ENCODE assay signal across 10 cellular contexts in genomic region chr11:2208691-2209369, GRCh38. TPM values are rescaled to one million over a fixed set of nuclear protein-coding genes. Genes with fewer than 3 reads are reported as not detected.
DNase-seq lines count a peak whose midpoint lies in the region; ATAC-seq and TF ChIP-seq lines count a peak whose summit lies in the region.
"Had no signal": no experiment of that assay in that cellular context is flagged by ENCODE, and none has a peak within 500 bp of the region (broad histone marks: within the 10 kb centered on the region; RNA-seq: fewer than 3 reads in every experiment).

No MANE protein-coding gene starts in this region.

- no peaks in the 10 kb centered on the region for H3K36me3 ChIP-seq in WERI-Rb-1
- no peaks in the 10 kb centered on the region for H3K36me3 ChIP-seq in hepatocyte (replicated peaks; ENCODE audit: insufficient read depth, low read depth)
- H3K36me3 ChIP-seq: HAP-1, tibial nerve had no signal

- H3K27me3 Mint-ChIP-seq in activated CD4-positive, alpha-beta T cell treated with anti-CD3 and anti-CD28 coated beads, Interleukin-2, amount 10 ng/mL, durations not matched to agents 7 days and 5 days, result no peaks in the 10 kb centered on the region

- H3K9me3 ChIP-seq in WERI-Rb-1 (ENCODE audit: severe bottlenecking), result no peaks in the 10 kb centered on the region
- H3K9me3 ChIP-seq in hepatocyte (ENCODE audit: low read depth), result no peaks in the 10 kb centered on the region
- H3K9me3 ChIP-seq: HAP-1 had no signal

- no peak overlapping the region for H3K4me3 ChIP-seq in WERI-Rb-1 (ENCODE audit: low read depth, low read length)
- no peak overlapping the region for H3K4me3 ChIP-seq in hepatocyte
- H3K4me3 ChIP-seq: HAP-1, tibial nerve had no signal

- CTCF ChIA-PET in activated CD4-positive, alpha-beta T cell treated with anti-CD3 and anti-CD28 coated beads, Interleukin-2, amount 10 ng/mL, durations not matched to agents 7 days and 5 days (lab: Charles Lee), result interaction anchor here (0.7 to 1.4 kb wide), 3 partner anchors 61 to 212 kb away, joined by 3 read pairs; no protein-coding TSS in a partner anchor

- POLR2A ChIA-PET in activated CD4-positive, alpha-beta T cell treated with anti-CD3 and anti-CD28 coated beads, Interleukin-2, amount 10 ng/mL, durations not matched to agents 7 days and 5 days (lab: Charles Lee), result no interaction called here

- H3K9me3 Mint-ChIP-seq in activated CD4-positive, alpha-beta T cell treated with anti-CD3 and anti-CD28 coated beads, Interleukin-2, amount 10 ng/mL, durations not matched to agents 7 days and 5 days, result no peaks in the 10 kb centered on the region

- H3K4me1 Mint-ChIP-seq in activated CD4-positive, alpha-beta T cell treated with anti-CD3 and anti-CD28 coated beads, Interleukin-2, amount 10 ng/mL, durations not matched to agents 7 days and 5 days, result peaks cover 10% of the 10 kb centered on the region

- no peak overlapping the region for H3K4me2 ChIP-seq in hepatocyte

- no peak for ATAC-seq in stimulated activated naive CD8-positive, alpha-beta T cell treated with anti-CD3 and anti-CD28 coated beads, Interleukin-15, Interleukin-2, amounts not matched to agents 100 U/mL and 50 U/mL, for 24 hours
- ATAC-seq in HG03469 (IDR thresholded peaks at IDR 0.05; ENCODE audit: unreplicated experiment) (no peak), GM19328 (IDR thresholded peaks at IDR 0.05; ENCODE audit: unreplicated experiment) (no peak)

- H3K4me3 Mint-ChIP-seq in activated CD4-positive, alpha-beta T cell treated with anti-CD3 and anti-CD28 coated beads, Interleukin-2, amount 10 ng/mL, durations not matched to agents 7 days and 5 days, result no peak overlapping the region

- H3K36me3 Mint-ChIP-seq in activated CD4-positive, alpha-beta T cell treated with anti-CD3 and anti-CD28 coated beads, Interleukin-2, amount 10 ng/mL, durations not matched to agents 7 days and 5 days (ENCODE audit: low read depth), result no peaks in the 10 kb centered on the region

- H2AFZ ChIP-seq in hepatocyte, result no peak overlapping the region

- H3K27ac Mint-ChIP-seq in activated CD4-positive, alpha-beta T cell treated with anti-CD3 and anti-CD28 coated beads, Interleukin-2, amount 10 ng/mL, durations not matched to agents 7 days and 5 days, result no peak overlapping the region

- peak; percentile 4 for DNase-seq in activated CD4-positive, alpha-beta T cell treated with anti-CD3 and anti-CD28 coated beads, Interleukin-2, amount 10 ng/mL, durations not matched to agents 7 days and 5 days
- DNase-seq in activated CD4-positive, alpha-beta T cell treated with anti-CD3 and anti-CD28 coated beads, Interleukin-2, amount 50 U/mL, for 1 hour, result no peak
- DNase-seq in WERI-Rb-1 (no peak), hepatocyte (ENCODE audit: low spot score) (no peak), T1000 (lab: John Stamatoyannopoulos, UW) (no peak)
- peak; percentile 2 for DNase-seq in stimulated activated naive CD8-positive, alpha-beta T cell treated with anti-CD3 and anti-CD28 coated beads, Interleukin-15, Interleukin-2, amounts not matched to agents 100 U/mL and 50 U/mL, for 24 hours

- H4K20me1 ChIP-seq in hepatocyte (ENCODE audit: insufficient read depth, poor library complexity, severe bottlenecking), result no peaks in the 10 kb centered on the region

- no peak overlapping the region for H3K27ac ChIP-seq in WERI-Rb-1
- H3K27ac ChIP-seq in hepatocyte, result no peak overlapping the region
- H3K27ac ChIP-seq: tibial nerve had no signal

- peak; percentile 46 for TF ChIP-seq CTCF in WERI-Rb-1 (IDR thresholded peaks at IDR 0.05; ENCODE audit: low read depth, low read length)
- TF ChIP-seq CTCF in hepatocyte (IDR thresholded peaks at IDR 0.05; ENCODE audit: poor library complexity), result peak; percentile 18

- H3K4me1 ChIP-seq in hepatocyte (ENCODE audit: insufficient read depth), result peaks cover 34% of the 10 kb centered on the region
- H3K4me1 ChIP-seq: HAP-1, tibial nerve had no signal

- 96% methylated on average over 24 of the region's 24 CpGs for WGBS in hepatocyte (ENCODE audit: low lambda C conversion rate, missing lambda C conversion rate)

- H3K79me2 ChIP-seq in hepatocyte, result no peaks in the 10 kb centered on the region

- H3K27me3 ChIP-seq in WERI-Rb-1 (ENCODE audit: insufficient read depth, low read depth, severe bottlenecking) (no peaks in the 10 kb centered on the region), hepatocyte (no peaks in the 10 kb centered on the region)

- H3K9me2 ChIP-seq in hepatocyte (replicated peaks; ENCODE audit: insufficient read depth), result no peaks in the 10 kb centered on the region

RNA-seq across cellular contexts. Expression of gene TH, which starts 37.2 kb away (rescaled TPM):
- not detected for total RNA-seq in activated CD4-positive, alpha-beta T cell treated with anti-CD3 and anti-CD28 coated beads, Interleukin-2, amount 10 ng/mL, durations not matched to agents 7 days and 5 days
- total RNA-seq in hepatocyte, result 0.92 and 2.6 TPM in 2 replicates
- 5.6 and 15.3 TPM in 2 replicates for polyA plus RNA-seq in hepatocyte

RNA-seq across cellular contexts. Expression of gene INS, which starts 47.8 kb away (rescaled TPM):
- not detected for total RNA-seq in activated CD4-positive, alpha-beta T cell treated with anti-CD3 and anti-CD28 coated beads, Interleukin-2, amount 10 ng/mL, durations not matched to agents 7 days and 5 days
- not detected in 2 replicates for total RNA-seq in hepatocyte
- not detected in 2 replicates for polyA plus RNA-seq in hepatocyte

Comparison
In these comparisons a context has a peak if more than half of its experiments do, and no peak if none do; other contexts are left out.
1. DNase-seq: peak in activated CD4-positive, alpha-beta T cell treated with anti-CD3 and anti-CD28 coated beads, Interleukin-2, amount 10 ng/mL, durations not matched to agents 7 days and 5 days (single experiment) and stimulated activated naive CD8-positive, alpha-beta T cell treated with anti-CD3 and anti-CD28 coated beads, Interleukin-15, Interleukin-2, amounts not matched to agents 100 U/mL and 50 U/mL, for 24 hours (single experiment); none in activated CD4-positive, alpha-beta T cell treated with anti-CD3 and anti-CD28 coated beads, Interleukin-2, amount 50 U/mL, for 1 hour (single experiment), WERI-Rb-1 (single experiment), hepatocyte (single experiment) and T1000 (single experiment).